1 cellular context compared by ENCODE assay signal in the genomic region with DNA sequence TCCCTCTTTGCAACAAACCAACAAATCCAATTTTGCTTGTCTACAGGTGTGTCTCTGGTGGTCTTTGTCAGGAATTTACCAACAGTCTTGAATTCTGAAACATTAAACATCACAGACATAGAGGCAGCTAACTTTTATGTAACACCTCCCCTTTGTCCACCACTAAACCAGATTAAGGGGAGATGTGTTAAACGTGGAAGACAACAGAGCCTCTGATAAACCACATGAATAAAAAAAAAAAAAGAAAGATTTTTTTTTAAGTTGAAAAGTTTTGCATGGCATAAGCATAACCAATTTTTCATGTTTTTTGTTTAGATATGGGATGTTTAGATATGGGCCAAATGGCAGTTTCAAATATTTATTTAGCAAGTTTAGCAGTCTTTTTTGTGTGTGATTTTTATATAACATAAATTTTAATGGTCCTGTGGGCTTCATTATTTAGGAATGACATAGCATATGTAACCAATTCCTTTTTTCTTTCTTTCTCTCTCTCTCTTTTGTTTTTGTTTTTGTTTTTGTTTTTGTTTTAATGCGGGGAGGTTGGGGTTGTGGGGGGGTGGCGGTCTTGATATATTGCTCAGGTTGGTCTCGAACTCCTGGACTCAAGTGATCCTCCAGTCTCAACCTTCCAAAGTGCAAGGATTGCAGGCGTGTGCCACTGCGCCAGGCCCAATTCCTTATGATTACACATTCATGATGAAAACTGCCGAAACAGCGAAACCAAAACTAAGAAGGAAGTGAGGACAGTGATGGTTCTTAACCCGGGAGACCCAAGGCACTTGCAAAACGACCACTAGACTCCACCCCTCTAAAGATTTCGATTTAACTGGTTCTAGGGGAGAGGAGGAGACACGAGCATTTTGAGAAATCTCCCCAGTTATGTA.
TF ChIP-seq lines count a peak whose summit lies in the region.

No MANE protein-coding gene starts in this region.

TF ChIP-seq in K562, 482 proteins besides CTCF, POLR2A, EP300 and RAD21 (continued from another document and continues in another):
- TF ChIP-seq, protein P1, sequence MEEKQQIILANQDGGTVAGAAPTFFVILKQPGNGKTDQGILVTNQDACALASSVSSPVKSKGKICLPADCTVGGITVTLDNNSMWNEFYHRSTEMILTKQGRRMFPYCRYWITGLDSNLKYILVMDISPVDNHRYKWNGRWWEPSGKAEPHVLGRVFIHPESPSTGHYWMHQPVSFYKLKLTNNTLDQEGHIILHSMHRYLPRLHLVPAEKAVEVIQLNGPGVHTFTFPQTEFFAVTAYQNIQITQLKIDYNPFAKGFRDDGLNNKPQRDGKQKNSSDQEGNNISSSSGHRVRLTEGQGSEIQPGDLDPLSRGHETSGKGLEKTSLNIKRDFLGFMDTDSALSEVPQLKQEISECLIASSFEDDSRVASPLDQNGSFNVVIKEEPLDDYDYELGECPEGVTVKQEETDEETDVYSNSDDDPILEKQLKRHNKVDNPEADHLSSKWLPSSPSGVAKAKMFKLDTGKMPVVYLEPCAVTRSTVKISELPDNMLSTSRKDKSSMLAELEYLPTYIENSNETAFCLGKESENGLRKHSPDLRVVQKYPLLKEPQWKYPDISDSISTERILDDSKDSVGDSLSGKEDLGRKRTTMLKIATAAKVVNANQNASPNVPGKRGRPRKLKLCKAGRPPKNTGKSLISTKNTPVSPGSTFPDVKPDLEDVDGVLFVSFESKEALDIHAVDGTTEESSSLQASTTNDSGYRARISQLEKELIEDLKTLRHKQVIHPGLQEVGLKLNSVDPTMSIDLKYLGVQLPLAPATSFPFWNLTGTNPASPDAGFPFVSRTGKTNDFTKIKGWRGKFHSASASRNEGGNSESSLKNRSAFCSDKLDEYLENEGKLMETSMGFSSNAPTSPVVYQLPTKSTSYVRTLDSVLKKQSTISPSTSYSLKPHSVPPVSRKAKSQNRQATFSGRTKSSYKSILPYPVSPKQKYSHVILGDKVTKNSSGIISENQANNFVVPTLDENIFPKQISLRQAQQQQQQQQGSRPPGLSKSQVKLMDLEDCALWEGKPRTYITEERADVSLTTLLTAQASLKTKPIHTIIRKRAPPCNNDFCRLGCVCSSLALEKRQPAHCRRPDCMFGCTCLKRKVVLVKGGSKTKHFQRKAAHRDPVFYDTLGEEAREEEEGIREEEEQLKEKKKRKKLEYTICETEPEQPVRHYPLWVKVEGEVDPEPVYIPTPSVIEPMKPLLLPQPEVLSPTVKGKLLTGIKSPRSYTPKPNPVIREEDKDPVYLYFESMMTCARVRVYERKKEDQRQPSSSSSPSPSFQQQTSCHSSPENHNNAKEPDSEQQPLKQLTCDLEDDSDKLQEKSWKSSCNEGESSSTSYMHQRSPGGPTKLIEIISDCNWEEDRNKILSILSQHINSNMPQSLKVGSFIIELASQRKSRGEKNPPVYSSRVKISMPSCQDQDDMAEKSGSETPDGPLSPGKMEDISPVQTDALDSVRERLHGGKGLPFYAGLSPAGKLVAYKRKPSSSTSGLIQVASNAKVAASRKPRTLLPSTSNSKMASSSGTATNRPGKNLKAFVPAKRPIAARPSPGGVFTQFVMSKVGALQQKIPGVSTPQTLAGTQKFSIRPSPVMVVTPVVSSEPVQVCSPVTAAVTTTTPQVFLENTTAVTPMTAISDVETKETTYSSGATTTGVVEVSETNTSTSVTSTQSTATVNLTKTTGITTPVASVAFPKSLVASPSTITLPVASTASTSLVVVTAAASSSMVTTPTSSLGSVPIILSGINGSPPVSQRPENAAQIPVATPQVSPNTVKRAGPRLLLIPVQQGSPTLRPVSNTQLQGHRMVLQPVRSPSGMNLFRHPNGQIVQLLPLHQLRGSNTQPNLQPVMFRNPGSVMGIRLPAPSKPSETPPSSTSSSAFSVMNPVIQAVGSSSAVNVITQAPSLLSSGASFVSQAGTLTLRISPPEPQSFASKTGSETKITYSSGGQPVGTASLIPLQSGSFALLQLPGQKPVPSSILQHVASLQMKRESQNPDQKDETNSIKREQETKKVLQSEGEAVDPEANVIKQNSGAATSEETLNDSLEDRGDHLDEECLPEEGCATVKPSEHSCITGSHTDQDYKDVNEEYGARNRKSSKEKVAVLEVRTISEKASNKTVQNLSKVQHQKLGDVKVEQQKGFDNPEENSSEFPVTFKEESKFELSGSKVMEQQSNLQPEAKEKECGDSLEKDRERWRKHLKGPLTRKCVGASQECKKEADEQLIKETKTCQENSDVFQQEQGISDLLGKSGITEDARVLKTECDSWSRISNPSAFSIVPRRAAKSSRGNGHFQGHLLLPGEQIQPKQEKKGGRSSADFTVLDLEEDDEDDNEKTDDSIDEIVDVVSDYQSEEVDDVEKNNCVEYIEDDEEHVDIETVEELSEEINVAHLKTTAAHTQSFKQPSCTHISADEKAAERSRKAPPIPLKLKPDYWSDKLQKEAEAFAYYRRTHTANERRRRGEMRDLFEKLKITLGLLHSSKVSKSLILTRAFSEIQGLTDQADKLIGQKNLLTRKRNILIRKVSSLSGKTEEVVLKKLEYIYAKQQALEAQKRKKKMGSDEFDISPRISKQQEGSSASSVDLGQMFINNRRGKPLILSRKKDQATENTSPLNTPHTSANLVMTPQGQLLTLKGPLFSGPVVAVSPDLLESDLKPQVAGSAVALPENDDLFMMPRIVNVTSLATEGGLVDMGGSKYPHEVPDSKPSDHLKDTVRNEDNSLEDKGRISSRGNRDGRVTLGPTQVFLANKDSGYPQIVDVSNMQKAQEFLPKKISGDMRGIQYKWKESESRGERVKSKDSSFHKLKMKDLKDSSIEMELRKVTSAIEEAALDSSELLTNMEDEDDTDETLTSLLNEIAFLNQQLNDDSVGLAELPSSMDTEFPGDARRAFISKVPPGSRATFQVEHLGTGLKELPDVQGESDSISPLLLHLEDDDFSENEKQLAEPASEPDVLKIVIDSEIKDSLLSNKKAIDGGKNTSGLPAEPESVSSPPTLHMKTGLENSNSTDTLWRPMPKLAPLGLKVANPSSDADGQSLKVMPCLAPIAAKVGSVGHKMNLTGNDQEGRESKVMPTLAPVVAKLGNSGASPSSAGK (IDR thresholded peaks at IDR 0.05): no peak; the same call in 1 of the 2 replicates
- no peak for TF ChIP-seq ARID1B (IDR thresholded peaks at IDR 0.05)
- TF ChIP-seq, protein P2, sequence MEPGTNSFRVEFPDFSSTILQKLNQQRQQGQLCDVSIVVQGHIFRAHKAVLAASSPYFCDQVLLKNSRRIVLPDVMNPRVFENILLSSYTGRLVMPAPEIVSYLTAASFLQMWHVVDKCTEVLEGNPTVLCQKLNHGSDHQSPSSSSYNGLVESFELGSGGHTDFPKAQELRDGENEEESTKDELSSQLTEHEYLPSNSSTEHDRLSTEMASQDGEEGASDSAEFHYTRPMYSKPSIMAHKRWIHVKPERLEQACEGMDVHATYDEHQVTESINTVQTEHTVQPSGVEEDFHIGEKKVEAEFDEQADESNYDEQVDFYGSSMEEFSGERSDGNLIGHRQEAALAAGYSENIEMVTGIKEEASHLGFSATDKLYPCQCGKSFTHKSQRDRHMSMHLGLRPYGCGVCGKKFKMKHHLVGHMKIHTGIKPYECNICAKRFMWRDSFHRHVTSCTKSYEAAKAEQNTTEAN (CRISPR knock-in tag; IDR thresholded peaks at IDR 0.05): no peak
- TF ChIP-seq ZNF347 (CRISPR knock-in tag; IDR thresholded peaks at IDR 0.05; ENCODE audit: low read depth): no peak
- no peak for TF ChIP-seq CBFB (CRISPR knock-in tag; IDR thresholded peaks at IDR 0.05)
- TF ChIP-seq, protein P3, sequence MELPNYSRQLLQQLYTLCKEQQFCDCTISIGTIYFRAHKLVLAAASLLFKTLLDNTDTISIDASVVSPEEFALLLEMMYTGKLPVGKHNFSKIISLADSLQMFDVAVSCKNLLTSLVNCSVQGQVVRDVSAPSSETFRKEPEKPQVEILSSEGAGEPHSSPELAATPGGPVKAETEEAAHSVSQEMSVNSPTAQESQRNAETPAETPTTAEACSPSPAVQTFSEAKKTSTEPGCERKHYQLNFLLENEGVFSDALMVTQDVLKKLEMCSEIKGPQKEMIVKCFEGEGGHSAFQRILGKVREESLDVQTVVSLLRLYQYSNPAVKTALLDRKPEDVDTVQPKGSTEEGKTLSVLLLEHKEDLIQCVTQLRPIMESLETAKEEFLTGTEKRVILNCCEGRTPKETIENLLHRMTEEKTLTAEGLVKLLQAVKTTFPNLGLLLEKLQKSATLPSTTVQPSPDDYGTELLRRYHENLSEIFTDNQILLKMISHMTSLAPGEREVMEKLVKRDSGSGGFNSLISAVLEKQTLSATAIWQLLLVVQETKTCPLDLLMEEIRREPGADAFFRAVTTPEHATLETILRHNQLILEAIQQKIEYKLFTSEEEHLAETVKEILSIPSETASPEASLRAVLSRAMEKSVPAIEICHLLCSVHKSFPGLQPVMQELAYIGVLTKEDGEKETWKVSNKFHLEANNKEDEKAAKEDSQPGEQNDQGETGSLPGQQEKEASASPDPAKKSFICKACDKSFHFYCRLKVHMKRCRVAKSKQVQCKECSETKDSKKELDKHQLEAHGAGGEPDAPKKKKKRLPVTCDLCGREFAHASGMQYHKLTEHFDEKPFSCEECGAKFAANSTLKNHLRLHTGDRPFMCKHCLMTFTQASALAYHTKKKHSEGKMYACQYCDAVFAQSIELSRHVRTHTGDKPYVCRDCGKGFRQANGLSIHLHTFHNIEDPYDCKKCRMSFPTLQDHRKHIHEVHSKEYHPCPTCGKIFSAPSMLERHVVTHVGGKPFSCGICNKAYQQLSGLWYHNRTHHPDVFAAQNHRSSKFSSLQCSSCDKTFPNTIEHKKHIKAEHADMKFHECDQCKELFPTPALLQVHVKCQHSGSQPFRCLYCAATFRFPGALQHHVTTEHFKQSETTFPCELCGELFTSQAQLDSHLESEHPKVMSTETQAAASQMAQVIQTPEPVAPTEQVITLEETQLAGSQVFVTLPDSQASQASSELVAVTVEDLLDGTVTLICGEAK (IDR thresholded peaks at IDR 0.05): no peak
- TF ChIP-seq, protein P3 (CRISPR knock-in tag; IDR thresholded peaks at IDR 0.05): no peak
- TF ChIP-seq, protein P4, sequence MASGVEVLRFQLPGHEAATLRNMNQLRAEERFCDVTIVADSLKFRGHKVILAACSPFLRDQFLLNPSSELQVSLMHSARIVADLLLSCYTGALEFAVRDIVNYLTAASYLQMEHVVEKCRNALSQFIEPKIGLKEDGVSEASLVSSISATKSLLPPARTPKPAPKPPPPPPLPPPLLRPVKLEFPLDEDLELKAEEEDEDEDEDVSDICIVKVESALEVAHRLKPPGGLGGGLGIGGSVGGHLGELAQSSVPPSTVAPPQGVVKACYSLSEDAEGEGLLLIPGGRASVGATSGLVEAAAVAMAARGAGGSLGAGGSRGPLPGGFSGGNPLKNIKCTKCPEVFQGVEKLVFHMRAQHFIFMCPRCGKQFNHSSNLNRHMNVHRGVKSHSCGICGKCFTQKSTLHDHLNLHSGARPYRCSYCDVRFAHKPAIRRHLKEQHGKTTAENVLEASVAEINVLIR (CRISPR knock-in tag; IDR thresholded peaks at IDR 0.05): no peak
- TF ChIP-seq ZKSCAN8 (CRISPR knock-in tag; IDR thresholded peaks at IDR 0.05): no peak
- TF ChIP-seq, protein P5, sequence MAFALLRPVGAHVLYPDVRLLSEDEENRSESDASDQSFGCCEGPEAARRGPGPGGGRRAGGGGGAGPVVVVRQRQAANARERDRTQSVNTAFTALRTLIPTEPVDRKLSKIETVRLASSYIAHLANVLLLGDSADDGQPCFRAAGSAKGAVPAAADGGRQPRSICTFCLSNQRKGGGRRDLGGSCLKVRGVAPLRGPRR (CRISPR knock-in tag; IDR thresholded peaks at IDR 0.05): no peak
- TF ChIP-seq TCFL5 (CRISPR knock-in tag; conservative IDR thresholded peaks at IDR 0.05): no peak
- TF ChIP-seq SRSF7 (optimal IDR thresholded peaks at IDR 0.05; ENCODE audit: low read depth, low read length): no peak
- TF ChIP-seq POLR2AphosphoS2 (IDR thresholded peaks at IDR 0.05; ENCODE audit: low read length): no peak
- TF ChIP-seq, protein P6, sequence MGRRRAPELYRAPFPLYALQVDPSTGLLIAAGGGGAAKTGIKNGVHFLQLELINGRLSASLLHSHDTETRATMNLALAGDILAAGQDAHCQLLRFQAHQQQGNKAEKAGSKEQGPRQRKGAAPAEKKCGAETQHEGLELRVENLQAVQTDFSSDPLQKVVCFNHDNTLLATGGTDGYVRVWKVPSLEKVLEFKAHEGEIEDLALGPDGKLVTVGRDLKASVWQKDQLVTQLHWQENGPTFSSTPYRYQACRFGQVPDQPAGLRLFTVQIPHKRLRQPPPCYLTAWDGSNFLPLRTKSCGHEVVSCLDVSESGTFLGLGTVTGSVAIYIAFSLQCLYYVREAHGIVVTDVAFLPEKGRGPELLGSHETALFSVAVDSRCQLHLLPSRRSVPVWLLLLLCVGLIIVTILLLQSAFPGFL (CRISPR knock-in tag; IDR thresholded peaks at IDR 0.05): no peak
- no peak for TF ChIP-seq ZNF551 (CRISPR knock-in tag; IDR thresholded peaks at IDR 0.05)
- 0 out of 2 replicates have a peak, but pooled peaks have one; percentile 7 for TF ChIP-seq KHSRP (IDR thresholded peaks at IDR 0.05)
- TF ChIP-seq, protein P7, sequence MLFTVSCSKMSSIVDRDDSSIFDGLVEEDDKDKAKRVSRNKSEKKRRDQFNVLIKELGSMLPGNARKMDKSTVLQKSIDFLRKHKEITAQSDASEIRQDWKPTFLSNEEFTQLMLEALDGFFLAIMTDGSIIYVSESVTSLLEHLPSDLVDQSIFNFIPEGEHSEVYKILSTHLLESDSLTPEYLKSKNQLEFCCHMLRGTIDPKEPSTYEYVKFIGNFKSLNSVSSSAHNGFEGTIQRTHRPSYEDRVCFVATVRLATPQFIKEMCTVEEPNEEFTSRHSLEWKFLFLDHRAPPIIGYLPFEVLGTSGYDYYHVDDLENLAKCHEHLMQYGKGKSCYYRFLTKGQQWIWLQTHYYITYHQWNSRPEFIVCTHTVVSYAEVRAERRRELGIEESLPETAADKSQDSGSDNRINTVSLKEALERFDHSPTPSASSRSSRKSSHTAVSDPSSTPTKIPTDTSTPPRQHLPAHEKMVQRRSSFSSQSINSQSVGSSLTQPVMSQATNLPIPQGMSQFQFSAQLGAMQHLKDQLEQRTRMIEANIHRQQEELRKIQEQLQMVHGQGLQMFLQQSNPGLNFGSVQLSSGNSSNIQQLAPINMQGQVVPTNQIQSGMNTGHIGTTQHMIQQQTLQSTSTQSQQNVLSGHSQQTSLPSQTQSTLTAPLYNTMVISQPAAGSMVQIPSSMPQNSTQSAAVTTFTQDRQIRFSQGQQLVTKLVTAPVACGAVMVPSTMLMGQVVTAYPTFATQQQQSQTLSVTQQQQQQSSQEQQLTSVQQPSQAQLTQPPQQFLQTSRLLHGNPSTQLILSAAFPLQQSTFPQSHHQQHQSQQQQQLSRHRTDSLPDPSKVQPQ (CRISPR knock-in tag; IDR thresholded peaks at IDR 0.05; ENCODE audit: borderline replicate concordance): no peak
